ENCODE assay signal across 1 cellular context in the genomic region with DNA sequence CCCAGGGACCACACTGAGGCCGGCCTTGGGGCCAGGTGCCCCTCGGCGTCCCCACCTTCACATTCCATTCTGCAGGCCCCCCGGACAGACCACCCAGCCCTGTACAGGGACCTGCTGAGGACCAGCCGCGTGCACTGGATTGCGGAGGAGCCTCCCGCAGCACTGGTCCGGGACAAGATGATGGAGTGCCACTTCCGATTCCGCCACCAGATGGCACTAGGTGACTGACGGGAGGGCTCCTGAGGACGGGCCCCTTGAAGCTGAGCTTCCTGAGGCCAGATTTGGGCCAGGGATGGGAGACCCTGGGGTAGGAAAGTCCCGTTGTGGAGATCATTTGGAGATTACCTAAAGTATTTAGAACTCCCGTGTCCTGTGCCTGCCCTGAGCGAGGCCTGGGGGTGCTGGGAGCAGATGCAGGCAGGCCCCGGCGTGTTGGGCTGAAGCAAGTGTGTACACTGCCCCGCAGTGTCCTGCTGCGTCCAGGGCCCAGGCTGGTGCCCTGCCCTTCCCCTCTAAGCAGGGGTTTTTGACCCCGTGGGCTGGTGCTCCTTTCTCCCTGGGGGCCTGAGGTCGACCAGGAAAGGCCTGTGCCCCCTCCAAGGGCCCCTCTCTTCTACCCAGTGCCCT.
TF ChIP-seq lines count a peak whose summit lies in the region.

No MANE protein-coding gene starts in this region.

TF ChIP-seq in HepG2, 621 proteins besides CTCF, POLR2A, EP300 and RAD21 (continued from another document):
- TF ChIP-seq HNRNPUL1 (IDR thresholded peaks at IDR 0.05; ENCODE audit: low read depth, low read length) = no peak
- 0 out of 2 replicates have a peak, but pooled peaks have one; percentile 18 for TF ChIP-seq ZNF501 (CRISPR knock-in tag; IDR thresholded peaks at IDR 0.05)
- TF ChIP-seq, protein P1, sequence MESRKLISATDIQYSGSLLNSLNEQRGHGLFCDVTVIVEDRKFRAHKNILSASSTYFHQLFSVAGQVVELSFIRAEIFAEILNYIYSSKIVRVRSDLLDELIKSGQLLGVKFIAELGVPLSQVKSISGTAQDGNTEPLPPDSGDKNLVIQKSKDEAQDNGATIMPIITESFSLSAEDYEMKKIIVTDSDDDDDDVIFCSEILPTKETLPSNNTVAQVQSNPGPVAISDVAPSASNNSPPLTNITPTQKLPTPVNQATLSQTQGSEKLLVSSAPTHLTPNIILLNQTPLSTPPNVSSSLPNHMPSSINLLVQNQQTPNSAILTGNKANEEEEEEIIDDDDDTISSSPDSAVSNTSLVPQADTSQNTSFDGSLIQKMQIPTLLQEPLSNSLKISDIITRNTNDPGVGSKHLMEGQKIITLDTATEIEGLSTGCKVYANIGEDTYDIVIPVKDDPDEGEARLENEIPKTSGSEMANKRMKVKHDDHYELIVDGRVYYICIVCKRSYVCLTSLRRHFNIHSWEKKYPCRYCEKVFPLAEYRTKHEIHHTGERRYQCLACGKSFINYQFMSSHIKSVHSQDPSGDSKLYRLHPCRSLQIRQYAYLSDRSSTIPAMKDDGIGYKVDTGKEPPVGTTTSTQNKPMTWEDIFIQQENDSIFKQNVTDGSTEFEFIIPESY (CRISPR knock-in tag; IDR thresholded peaks at IDR 0.05) = peak; percentile 95
- no peak for TF ChIP-seq ZNF567 (CRISPR knock-in tag; IDR thresholded peaks at IDR 0.05; ENCODE audit: borderline replicate concordance)
- TF ChIP-seq CHD2 (IDR thresholded peaks at IDR 0.05; ENCODE audit: low read depth, low read length) = no peak
- TF ChIP-seq XRCC5 (optimal IDR thresholded peaks at IDR 0.05; ENCODE audit: low read length) = peak; percentile 34
- TF ChIP-seq AKAP8 (CRISPR knock-in tag; IDR thresholded peaks at IDR 0.05) = no peak
- TF ChIP-seq IKZF5 (CRISPR knock-in tag; IDR thresholded peaks at IDR 0.05) = peak; percentile 39; the same call in 1 of the 2 replicates
